In the genomic region with DNA sequence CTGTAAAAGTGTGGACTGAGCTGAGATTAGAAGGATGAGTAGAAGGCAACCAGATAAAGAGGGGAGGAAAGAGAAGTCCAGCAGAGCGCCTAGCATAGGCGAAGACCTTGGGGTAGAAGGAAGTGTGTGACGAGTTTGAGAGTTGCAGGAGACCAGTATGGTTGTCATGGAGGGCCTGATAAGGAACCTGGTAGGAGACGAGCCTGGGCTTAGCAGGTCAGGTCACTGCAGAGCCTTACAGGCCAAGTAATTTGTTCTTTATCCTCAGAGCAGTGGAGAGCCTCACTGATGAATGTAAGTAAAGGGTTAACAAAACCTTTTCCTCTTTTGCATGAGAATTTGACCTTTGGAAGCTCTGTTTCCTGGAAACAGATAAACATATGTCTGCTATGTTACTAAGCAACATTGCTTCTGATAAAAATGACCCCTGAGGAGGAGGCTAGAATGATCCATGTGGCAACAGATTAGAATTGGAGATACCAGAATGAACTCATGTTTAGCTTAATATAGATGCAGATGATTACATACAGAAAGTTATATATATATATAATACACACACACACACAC, we compare ENCODE assay signal across 1 cellular context.
TF ChIP-seq lines count a peak whose summit lies in the region.

No MANE protein-coding gene starts in this region.

TF ChIP-seq in HepG2, 621 proteins besides CTCF, POLR2A, EP300 and RAD21 (continued from another document and continues in another):
- TF ChIP-seq, protein P1, sequence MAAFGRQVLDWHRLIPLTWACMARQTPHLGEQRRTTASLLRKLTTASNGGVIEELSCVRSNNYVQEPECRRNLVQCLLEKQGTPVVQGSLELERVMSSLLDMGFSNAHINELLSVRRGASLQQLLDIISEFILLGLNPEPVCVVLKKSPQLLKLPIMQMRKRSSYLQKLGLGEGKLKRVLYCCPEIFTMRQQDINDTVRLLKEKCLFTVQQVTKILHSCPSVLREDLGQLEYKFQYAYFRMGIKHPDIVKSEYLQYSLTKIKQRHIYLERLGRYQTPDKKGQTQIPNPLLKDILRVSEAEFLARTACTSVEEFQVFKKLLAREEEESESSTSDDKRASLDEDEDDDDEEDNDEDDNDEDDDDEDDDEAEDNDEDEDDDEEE (CRISPR knock-in tag; IDR thresholded peaks at IDR 0.05): no peak
- TF ChIP-seq, protein P2, sequence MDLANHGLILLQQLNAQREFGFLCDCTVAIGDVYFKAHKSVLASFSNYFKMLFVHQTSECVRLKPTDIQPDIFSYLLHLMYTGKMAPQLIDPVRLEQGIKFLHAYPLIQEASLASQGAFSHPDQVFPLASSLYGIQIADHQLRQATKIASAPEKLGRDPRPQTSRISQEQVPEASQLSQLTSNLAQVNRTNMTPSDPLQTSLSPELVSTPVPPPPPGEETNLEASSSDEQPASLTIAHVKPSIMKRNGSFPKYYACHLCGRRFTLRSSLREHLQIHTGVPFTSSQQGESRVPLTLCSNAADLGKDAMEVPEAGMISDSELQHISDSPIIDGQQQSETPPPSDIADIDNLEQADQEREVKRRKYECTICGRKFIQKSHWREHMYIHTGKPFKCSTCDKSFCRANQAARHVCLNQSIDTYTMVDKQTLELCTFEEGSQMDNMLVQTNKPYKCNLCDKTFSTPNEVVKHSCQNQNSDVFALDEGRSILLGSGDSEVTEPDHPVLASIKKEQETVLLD (CRISPR knock-in tag; IDR thresholded peaks at IDR 0.05; ENCODE audit: low read depth): no peak
- TF ChIP-seq, protein P3, sequence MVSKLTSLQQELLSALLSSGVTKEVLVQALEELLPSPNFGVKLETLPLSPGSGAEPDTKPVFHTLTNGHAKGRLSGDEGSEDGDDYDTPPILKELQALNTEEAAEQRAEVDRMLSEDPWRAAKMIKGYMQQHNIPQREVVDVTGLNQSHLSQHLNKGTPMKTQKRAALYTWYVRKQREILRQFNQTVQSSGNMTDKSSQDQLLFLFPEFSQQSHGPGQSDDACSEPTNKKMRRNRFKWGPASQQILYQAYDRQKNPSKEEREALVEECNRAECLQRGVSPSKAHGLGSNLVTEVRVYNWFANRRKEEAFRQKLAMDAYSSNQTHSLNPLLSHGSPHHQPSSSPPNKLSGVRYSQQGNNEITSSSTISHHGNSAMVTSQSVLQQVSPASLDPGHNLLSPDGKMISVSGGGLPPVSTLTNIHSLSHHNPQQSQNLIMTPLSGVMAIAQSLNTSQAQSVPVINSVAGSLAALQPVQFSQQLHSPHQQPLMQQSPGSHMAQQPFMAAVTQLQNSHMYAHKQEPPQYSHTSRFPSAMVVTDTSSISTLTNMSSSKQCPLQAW (CRISPR knock-in tag; IDR thresholded peaks at IDR 0.05): no peak
- TF ChIP-seq FOXP1 (IDR thresholded peaks at IDR 0.05) (no peak), FOXP1 (CRISPR knock-in tag; IDR thresholded peaks at IDR 0.05) (peak; percentile 57), HOXD1 (CRISPR knock-in tag; IDR thresholded peaks at IDR 0.05) (0 out of 2 replicates have a peak, but pooled peaks have one; percentile 16), MAFK (conservative IDR thresholded peaks at IDR 0.05 in 1 of 2, IDR thresholded peaks at IDR 0.05 in 1 of 2; ENCODE audit: low read length in 2 of 2) (no peak), RFX1 (IDR thresholded peaks at IDR 0.05) (peak; percentile 87), MEF2D (CRISPR knock-in tag; IDR thresholded peaks at IDR 0.05) (peak; percentile 28; the same call in 1 of the 2 replicates), KAT8 (CRISPR knock-in tag; IDR thresholded peaks at IDR 0.05) (peak; percentile 76), ZNF207 (IDR thresholded peaks at IDR 0.05; ENCODE audit: borderline replicate concordance) (no peak), SMAD3 (CRISPR knock-in tag; IDR thresholded peaks at IDR 0.05) (0 out of 2 replicates have a peak, but pooled peaks have one; percentile 28), SIX4 (CRISPR knock-in tag; IDR thresholded peaks at IDR 0.05) (0 out of 2 replicates have a peak, but pooled peaks have one; percentile 49), ZNF547 (CRISPR knock-in tag; IDR thresholded peaks at IDR 0.05) (no peak), ZNF605 (CRISPR knock-in tag; IDR thresholded peaks at IDR 0.05) (no peak), RBFOX2 (IDR thresholded peaks at IDR 0.05; ENCODE audit: low read depth, low read length) (no peak), KDM5A (IDR thresholded peaks at IDR 0.05; ENCODE audit: borderline replicate concordance, low read length) (no peak), FOXA3 (CRISPR knock-in tag; IDR thresholded peaks at IDR 0.05) (peak; percentile 57; the same call in 1 of the 2 replicates), SMAD1 (CRISPR knock-in tag; IDR thresholded peaks at IDR 0.05; ENCODE audit: borderline replicate concordance, low read depth) (no peak), ZNF136 (CRISPR knock-in tag; IDR thresholded peaks at IDR 0.05; ENCODE audit: low read depth) (0 out of 2 replicates have a peak, but pooled peaks have one; percentile 11), ELF1 (CRISPR knock-in tag; IDR thresholded peaks at IDR 0.05) (peak; percentile 55), ETV5 (CRISPR knock-in tag; IDR thresholded peaks at IDR 0.05; ENCODE audit: borderline replicate concordance) (peak; percentile 31; the same call in 1 of the 2 replicates), MAFG (CRISPR knock-in tag; IDR thresholded peaks at IDR 0.05) (no peak), CHD4 (IDR thresholded peaks at IDR 0.05; ENCODE audit: borderline replicate concordance, low read length) (0 out of 2 replicates have a peak, but pooled peaks have one; percentile 3), MIXL1 (CRISPR knock-in tag; IDR thresholded peaks at IDR 0.05) (peak; percentile 71; the same call in 1 of the 2 replicates), ASH2L (IDR thresholded peaks at IDR 0.05; ENCODE audit: insufficient read length, low read depth, low read length) (peak; percentile 98), FOXO1 (CRISPR knock-in tag; IDR thresholded peaks at IDR 0.05) (no peak; the same call in 1 of the 2 replicates), KDM6A (CRISPR knock-in tag; IDR thresholded peaks at IDR 0.05; ENCODE audit: low read depth) (peak; percentile 48; the same call in 1 of the 2 replicates), KLF16 (CRISPR knock-in tag; IDR thresholded peaks at IDR 0.05) (peak in 1 of 2 experiments; percentile 53; a peak in 1 of 4 replicates), ZNF251 (CRISPR knock-in tag; IDR thresholded peaks at IDR 0.05) (no peak), SOX13 (IDR thresholded peaks at IDR 0.05) (no peak), SOX13 (CRISPR knock-in tag; conservative IDR thresholded peaks at IDR 0.05 in 1 of 2, IDR thresholded peaks at IDR 0.05 in 1 of 2) (peak in 1 of 2 experiments; percentile 53; a peak in 1 of 4 replicates), HNF4G (IDR thresholded peaks at IDR 0.05; ENCODE audit: borderline replicate concordance, low read depth, low read length) (peak; percentile 91), HNF4G (CRISPR knock-in tag; IDR thresholded peaks at IDR 0.05; ENCODE audit: borderline replicate concordance, low read depth) (no peak; the same call in 1 of the 2 replicates), SETDB1 (CRISPR knock-in tag; IDR thresholded peaks at IDR 0.05; ENCODE audit: borderline replicate concordance) (no peak), ZNF124 (CRISPR knock-in tag; IDR thresholded peaks at IDR 0.05) (0 out of 2 replicates have a peak, but pooled peaks have one; percentile 69)
- TF ChIP-seq, protein P4, sequence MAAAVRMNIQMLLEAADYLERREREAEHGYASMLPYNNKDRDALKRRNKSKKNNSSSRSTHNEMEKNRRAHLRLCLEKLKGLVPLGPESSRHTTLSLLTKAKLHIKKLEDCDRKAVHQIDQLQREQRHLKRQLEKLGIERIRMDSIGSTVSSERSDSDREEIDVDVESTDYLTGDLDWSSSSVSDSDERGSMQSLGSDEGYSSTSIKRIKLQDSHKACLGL (CRISPR knock-in tag; IDR thresholded peaks at IDR 0.05): no peak
- TF ChIP-seq, protein P5, sequence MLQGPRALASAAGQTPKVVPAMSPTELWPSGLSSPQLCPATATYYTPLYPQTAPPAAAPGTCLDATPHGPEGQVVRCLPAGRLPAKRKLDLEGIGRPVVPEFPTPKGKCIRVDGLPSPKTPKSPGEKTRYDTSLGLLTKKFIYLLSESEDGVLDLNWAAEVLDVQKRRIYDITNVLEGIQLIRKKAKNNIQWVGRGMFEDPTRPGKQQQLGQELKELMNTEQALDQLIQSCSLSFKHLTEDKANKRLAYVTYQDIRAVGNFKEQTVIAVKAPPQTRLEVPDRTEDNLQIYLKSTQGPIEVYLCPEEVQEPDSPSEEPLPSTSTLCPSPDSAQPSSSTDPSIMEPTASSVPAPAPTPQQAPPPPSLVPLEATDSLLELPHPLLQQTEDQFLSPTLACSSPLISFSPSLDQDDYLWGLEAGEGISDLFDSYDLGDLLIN (CRISPR knock-in tag; IDR thresholded peaks at IDR 0.05; ENCODE audit: borderline replicate concordance): no peak
- TF ChIP-seq, protein P6, sequence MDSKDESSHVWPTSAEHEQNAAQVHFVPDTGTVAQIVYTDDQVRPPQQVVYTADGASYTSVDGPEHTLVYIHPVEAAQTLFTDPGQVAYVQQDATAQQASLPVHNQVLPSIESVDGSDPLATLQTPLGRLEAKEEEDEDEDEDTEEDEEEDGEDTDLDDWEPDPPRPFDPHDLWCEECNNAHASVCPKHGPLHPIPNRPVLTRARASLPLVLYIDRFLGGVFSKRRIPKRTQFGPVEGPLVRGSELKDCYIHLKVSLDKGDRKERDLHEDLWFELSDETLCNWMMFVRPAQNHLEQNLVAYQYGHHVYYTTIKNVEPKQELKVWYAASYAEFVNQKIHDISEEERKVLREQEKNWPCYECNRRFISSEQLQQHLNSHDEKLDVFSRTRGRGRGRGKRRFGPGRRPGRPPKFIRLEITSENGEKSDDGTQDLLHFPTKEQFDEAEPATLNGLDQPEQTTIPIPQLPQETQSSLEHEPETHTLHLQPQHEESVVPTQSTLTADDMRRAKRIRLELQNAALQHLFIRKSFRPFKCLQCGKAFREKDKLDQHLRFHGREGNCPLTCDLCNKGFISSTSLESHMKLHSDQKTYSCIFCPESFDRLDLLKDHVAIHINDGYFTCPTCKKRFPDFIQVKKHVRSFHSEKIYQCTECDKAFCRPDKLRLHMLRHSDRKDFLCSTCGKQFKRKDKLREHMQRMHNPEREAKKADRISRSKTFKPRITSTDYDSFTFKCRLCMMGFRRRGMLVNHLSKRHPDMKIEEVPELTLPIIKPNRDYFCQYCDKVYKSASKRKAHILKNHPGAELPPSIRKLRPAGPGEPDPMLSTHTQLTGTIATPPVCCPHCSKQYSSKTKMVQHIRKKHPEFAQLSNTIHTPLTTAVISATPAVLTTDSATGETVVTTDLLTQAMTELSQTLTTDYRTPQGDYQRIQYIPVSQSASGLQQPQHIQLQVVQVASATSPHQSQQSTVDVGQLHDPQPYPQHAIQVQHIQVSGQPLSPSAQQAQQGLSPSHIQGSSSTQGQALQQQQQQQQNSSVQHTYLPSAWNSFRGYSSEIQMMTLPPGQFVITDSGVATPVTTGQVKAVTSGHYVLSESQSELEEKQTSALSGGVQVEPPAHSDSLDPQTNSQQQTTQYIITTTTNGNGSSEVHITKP (CRISPR knock-in tag; IDR thresholded peaks at IDR 0.05; ENCODE audit: low read depth): peak; percentile 59; the same call in 1 of the 2 replicates
- TF ChIP-seq, protein P7, sequence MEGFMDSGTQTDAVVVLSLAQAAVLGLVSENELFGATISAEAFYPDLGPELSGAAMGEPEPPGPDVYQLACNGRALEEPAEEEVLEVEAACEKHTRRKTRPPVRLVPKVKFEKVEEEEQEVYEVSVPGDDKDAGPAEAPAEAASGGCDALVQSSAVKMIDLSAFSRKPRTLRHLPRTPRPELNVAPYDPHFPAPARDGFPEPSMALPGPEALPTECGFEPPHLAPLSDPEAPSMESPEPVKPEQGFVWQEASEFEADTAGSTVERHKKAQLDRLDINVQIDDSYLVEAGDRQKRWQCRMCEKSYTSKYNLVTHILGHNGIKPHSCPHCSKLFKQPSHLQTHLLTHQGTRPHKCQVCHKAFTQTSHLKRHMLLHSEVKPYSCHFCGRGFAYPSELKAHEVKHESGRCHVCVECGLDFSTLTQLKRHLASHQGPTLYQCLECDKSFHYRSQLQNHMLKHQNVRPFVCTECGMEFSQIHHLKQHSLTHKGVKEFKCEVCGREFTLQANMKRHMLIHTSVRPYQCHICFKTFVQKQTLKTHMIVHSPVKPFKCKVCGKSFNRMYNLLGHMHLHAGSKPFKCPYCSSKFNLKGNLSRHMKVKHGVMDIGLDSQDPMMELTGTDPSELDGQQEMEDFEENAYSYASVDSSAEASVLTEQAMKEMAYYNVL (CRISPR knock-in tag; IDR thresholded peaks at IDR 0.05; ENCODE audit: borderline replicate concordance): peak; percentile 62; the same call in 1 of the 2 replicates
- TF ChIP-seq, protein P8, sequence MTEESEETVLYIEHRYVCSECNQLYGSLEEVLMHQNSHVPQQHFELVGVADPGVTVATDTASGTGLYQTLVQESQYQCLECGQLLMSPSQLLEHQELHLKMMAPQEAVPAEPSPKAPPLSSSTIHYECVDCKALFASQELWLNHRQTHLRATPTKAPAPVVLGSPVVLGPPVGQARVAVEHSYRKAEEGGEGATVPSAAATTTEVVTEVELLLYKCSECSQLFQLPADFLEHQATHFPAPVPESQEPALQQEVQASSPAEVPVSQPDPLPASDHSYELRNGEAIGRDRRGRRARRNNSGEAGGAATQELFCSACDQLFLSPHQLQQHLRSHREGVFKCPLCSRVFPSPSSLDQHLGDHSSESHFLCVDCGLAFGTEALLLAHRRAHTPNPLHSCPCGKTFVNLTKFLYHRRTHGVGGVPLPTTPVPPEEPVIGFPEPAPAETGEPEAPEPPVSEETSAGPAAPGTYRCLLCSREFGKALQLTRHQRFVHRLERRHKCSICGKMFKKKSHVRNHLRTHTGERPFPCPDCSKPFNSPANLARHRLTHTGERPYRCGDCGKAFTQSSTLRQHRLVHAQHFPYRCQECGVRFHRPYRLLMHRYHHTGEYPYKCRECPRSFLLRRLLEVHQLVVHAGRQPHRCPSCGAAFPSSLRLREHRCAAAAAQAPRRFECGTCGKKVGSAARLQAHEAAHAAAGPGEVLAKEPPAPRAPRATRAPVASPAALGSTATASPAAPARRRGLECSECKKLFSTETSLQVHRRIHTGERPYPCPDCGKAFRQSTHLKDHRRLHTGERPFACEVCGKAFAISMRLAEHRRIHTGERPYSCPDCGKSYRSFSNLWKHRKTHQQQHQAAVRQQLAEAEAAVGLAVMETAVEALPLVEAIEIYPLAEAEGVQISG (CRISPR knock-in tag; IDR thresholded peaks at IDR 0.05): no peak; the same call in 1 of the 2 replicates
- TF ChIP-seq, protein P9, sequence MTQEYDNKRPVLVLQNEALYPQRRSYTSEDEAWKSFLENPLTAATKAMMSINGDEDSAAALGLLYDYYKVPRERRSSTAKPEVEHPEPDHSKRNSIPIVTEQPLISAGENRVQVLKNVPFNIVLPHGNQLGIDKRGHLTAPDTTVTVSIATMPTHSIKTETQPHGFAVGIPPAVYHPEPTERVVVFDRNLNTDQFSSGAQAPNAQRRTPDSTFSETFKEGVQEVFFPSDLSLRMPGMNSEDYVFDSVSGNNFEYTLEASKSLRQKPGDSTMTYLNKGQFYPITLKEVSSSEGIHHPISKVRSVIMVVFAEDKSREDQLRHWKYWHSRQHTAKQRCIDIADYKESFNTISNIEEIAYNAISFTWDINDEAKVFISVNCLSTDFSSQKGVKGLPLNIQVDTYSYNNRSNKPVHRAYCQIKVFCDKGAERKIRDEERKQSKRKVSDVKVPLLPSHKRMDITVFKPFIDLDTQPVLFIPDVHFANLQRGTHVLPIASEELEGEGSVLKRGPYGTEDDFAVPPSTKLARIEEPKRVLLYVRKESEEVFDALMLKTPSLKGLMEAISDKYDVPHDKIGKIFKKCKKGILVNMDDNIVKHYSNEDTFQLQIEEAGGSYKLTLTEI (CRISPR knock-in tag; conservative IDR thresholded peaks at IDR 0.05): no peak
- TF ChIP-seq, protein P10, sequence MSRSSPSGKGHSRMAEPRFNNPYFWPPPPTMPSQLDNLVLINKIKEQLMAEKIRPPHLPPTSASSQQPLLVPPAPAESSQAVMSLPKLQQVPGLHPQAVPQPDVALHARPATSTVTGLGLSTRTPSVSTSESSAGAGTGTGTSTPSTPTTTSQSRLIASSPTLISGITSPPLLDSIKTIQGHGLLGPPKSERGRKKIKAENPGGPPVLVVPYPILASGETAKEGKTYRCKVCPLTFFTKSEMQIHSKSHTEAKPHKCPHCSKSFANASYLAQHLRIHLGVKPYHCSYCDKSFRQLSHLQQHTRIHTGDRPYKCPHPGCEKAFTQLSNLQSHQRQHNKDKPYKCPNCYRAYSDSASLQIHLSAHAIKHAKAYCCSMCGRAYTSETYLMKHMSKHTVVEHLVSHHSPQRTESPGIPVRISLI (CRISPR knock-in tag; IDR thresholded peaks at IDR 0.05; ENCODE audit: borderline replicate concordance): no peak
